In genomic region chr4:41476310-41476709, GRCh38 we compare ENCODE assay signal across 17 cellular contexts.
DNase-seq lines count a peak whose midpoint lies in the region; ATAC-seq, FAIRE-seq and TF ChIP-seq lines count a peak whose summit lies in the region.
"Had no signal": no experiment of that assay in that cellular context is flagged by ENCODE, and none has a peak within 500 bp of the region (broad histone marks: within the 10 kb centered on the region; RNA-seq: fewer than 3 reads in every experiment).

No MANE protein-coding gene starts in this region.

- no peaks in the 10 kb centered on the region for H3K27me3 ChIP-seq in pancreas

- no peak overlapping the region for H3K4me3 ChIP-seq in pancreas

- 89 to 92% methylated on average over 3 of the region's 3 CpGs for WGBS in pancreas, 2 donors

- no peak for TF ChIP-seq CTCF in pancreas (IDR thresholded peaks at IDR 0.05)

- H3K36me3 ChIP-seq in pancreas = no peaks in the 10 kb centered on the region

- FAIRE-seq in pancreas (lab: Jason Lieb, UNC) = no peak

- DNase-seq in NCI-H748 (lab: John Stamatoyannopoulos, UW; ENCODE audit: unreplicated experiment) (peak; percentile 22), NCI-H748 treated with DMSO at 0.1 percent for 48 hours (lab: John Stamatoyannopoulos, UW) (no peak), astrocyte of the hippocampus (ENCODE audit: low read depth, low spot score) (peak; percentile 21), pancreas (no peak)
- DNase-seq: 8988T, EL, KG1, NCI-H1092, NCI-H1694 treated with DMSO at 0.1 percent for 48 hours, T-helper 1 cell had no signal

- intact Hi-C loops in pancreas (cut with DNase I) = no loop called here

- no peak for TF ChIP-seq RAD21 in Ishikawa (IDR thresholded peaks at IDR 0.05; ENCODE audit: low read depth)

- H3K27ac ChIP-seq in temporal lobe (ENCODE audit: low read depth, low read length) (peak overlapping the region; percentile 10), pancreas (peak overlapping the region in 1 of 4 donors; percentile 14)

- no peak for ATAC-seq in GM18873 (IDR thresholded peaks at IDR 0.05; ENCODE audit: low FRiP score, unreplicated experiment)
- ATAC-seq in pancreas = no peak
- no peak for ATAC-seq in esophagus mucosa
- ATAC-seq: HCT116, Panc1, SK-N-SH treated with all-trans-retinoic acid at 6 μM for 48 hours had no signal

- no peaks in the 10 kb centered on the region for H3K4me1 ChIP-seq in pancreas

- H3K9me3 ChIP-seq in pancreas = no peaks in the 10 kb centered on the region

- TF ChIP-seq EP300 in Ishikawa (IDR thresholded peaks at IDR 0.05; ENCODE audit: borderline replicate concordance) = no peak

TF ChIP-seq in Ishikawa, 13 proteins besides CTCF, POLR2A, EP300 and RAD21:
- TF ChIP-seq CEBPB (IDR thresholded peaks at IDR 0.05) = no peak
- TF ChIP-seq EGR1 (IDR thresholded peaks at IDR 0.05) = no peak
- peak; percentile 70 for TF ChIP-seq YY1 (IDR thresholded peaks at IDR 0.05; ENCODE audit: low read depth)
- TF ChIP-seq TCF12 (IDR thresholded peaks at IDR 0.05; ENCODE audit: low read depth) = no peak
- TF ChIP-seq ZBTB7A (IDR thresholded peaks at IDR 0.05; ENCODE audit: low read depth) = no peak
- TF ChIP-seq REST (IDR thresholded peaks at IDR 0.05; ENCODE audit: low read depth) = no peak
- no peak for TF ChIP-seq CREB1 (IDR thresholded peaks at IDR 0.05; ENCODE audit: low read depth)
- no peak for TF ChIP-seq USF1 (IDR thresholded peaks at IDR 0.05)

Comparison
In these comparisons a context has a peak if more than half of its experiments do, and no peak if none do; other contexts are left out.
1. DNase-seq: peak in NCI-H748 (single experiment) and astrocyte of the hippocampus (single experiment); none in NCI-H748 treated with DMSO at 0.1 percent for 48 hours (single experiment) and pancreas (0 of 6).